In the genomic region with DNA sequence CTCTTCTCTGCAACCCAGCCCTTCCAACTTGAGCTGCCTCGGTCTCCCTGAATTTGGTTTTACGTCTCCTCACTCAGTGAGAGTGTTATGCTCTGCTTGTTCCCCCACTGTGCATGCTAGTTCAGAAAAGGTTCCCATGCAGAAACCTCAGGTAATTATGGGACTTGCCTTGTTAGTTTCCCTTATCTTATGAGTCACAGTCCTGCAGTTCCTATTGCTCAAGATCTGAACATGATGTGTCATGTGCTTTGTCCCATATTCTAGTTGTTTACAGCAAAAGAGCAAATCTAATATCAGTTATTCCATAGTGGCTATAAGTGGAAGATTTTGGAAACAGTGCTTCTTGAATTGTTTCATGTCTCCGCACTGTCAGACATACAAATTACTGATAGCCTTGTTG, we compare ENCODE assay signal across 9 cellular contexts.
DNase-seq lines count a peak whose midpoint lies in the region; ATAC-seq, FAIRE-seq and TF ChIP-seq lines count a peak whose summit lies in the region.
"Had no signal": no experiment of that assay in that cellular context is flagged by ENCODE, and none has a peak within 500 bp of the region (broad histone marks: within the 10 kb centered on the region; RNA-seq: fewer than 3 reads in every experiment).

No MANE protein-coding gene starts in this region.

- no peak overlapping the region for H3K27ac ChIP-seq in aorta (ENCODE audit: low read depth in 1 of 2, low read length in 2 of 2)
- H3K27ac ChIP-seq in gastrocnemius medialis: no peak overlapping the region

- intact Hi-C loops in aorta (cut with DNase I) (no loop called here), gastrocnemius medialis (cut with DNase I; ENCODE audit: low total_unique reads) (no loop called here)

- no peaks in the 10 kb centered on the region for H3K27me3 ChIP-seq in bronchial epithelial cell (ENCODE audit: control insufficient read depth, insufficient read depth, low read length)
- H3K27me3 ChIP-seq in aorta (ENCODE audit: control insufficient read depth in 1 of 2, insufficient read depth in 2 of 2, low read length in 1 of 2): no peaks in the 10 kb centered on the region
- no peaks in the 10 kb centered on the region for H3K27me3 ChIP-seq in gastrocnemius medialis

- H3K9me3 ChIP-seq in aorta (ENCODE audit: control insufficient read depth, low read length): no peaks in the 10 kb centered on the region
- no peaks in the 10 kb centered on the region for H3K9me3 ChIP-seq in gastrocnemius medialis

- DNase-seq in AG09319 (ENCODE audit: extremely low read depth, low read depth) (peak; percentile 20), bronchial epithelial cell (ENCODE audit: low read depth) (peak; percentile 94), NCI-H2171 treated with DMSO at 0.1 percent for 48 hours (lab: John Stamatoyannopoulos, UW) (no peak), aorta (no peak), gastrocnemius medialis (no peak)
- no peak for DNase-seq in stimulated activated CD4-positive, alpha-beta T cell treated with anti-CD3 and anti-CD28 coated beads, Interleukin-2, amount 100 ng/mL, for 24 hours
- DNase-seq: T-helper 9 cell had no signal

- TF ChIP-seq CTCF in AG09319 (IDR thresholded peaks at IDR 0.05; ENCODE audit: low read depth, low read length): no peak
- no peak for TF ChIP-seq CTCF in bronchial epithelial cell (IDR thresholded peaks at IDR 0.05; ENCODE audit: insufficient read depth, low read length, severe bottlenecking)
- no peak for TF ChIP-seq CTCF in gastrocnemius medialis (IDR thresholded peaks at IDR 0.05 in 4 of 5, conservative IDR thresholded peaks at IDR 0.05 in 1 of 5)

- H3K4me3 ChIP-seq in bronchial epithelial cell (ENCODE audit: low read depth, low read length): no peak overlapping the region
- H3K4me3 ChIP-seq in aorta (ENCODE audit: low read length in 2 of 2): no peak overlapping the region
- no peak overlapping the region for H3K4me3 ChIP-seq in gastrocnemius medialis

- in situ Hi-C loops in gastrocnemius medialis (cut with MboI; ENCODE audit: low sequenced_read_pairs in 4 of 4): no loop called here

- H3K4me1 ChIP-seq in aorta (ENCODE audit: control insufficient read depth in 1 of 2, insufficient read depth in 2 of 2, low read length in 2 of 2) (no peaks in the 10 kb centered on the region), gastrocnemius medialis (no peaks in the 10 kb centered on the region)

- 62 to 84% methylated on average over 3 of the region's 3 CpGs for WGBS in aorta, 2 donors

- peak; percentile 36 for ATAC-seq in GM19468 (IDR thresholded peaks at IDR 0.05; ENCODE audit: extremely low read depth, unreplicated experiment)
- ATAC-seq in HG03439 (IDR thresholded peaks at IDR 0.05; ENCODE audit: unreplicated experiment): peak; percentile 78
- ATAC-seq in aorta (ENCODE audit: low FRiP score): no peak
- ATAC-seq in gastrocnemius medialis: no peak

- FAIRE-seq in bronchial epithelial cell (lab: Jason Lieb, UNC): no peak

- H3K36me3 ChIP-seq in bronchial epithelial cell (ENCODE audit: control insufficient read depth, insufficient read depth, low read length) (no peaks in the 10 kb centered on the region), aorta (ENCODE audit: control insufficient read depth in 1 of 2, insufficient read depth in 2 of 2, low read length in 1 of 2) (no peaks in the 10 kb centered on the region), gastrocnemius medialis (no peaks in the 10 kb centered on the region)

- no peak for TF ChIP-seq POLR2A in gastrocnemius medialis (IDR thresholded peaks at IDR 0.05)

Comparison
In these comparisons a context has a peak if more than half of its experiments do, and no peak if none do; other contexts are left out.
1. DNase-seq: peak in AG09319 (single experiment) and bronchial epithelial cell (single experiment); none in NCI-H2171 treated with DMSO at 0.1 percent for 48 hours (single experiment), stimulated activated CD4-positive, alpha-beta T cell treated with anti-CD3 and anti-CD28 coated beads, Interleukin-2, amount 100 ng/mL, for 24 hours (0 of 2), aorta (0 of 2) and gastrocnemius medialis (0 of 2).
2. ATAC-seq: peak in GM19468 (single experiment) and HG03439 (single experiment); none in aorta (single experiment) and gastrocnemius medialis (0 of 2).